8 cellular contexts compared by ENCODE assay signal in genomic region chr14:49619730-49620129, GRCh38. TPM values are rescaled to one million over a fixed set of nuclear protein-coding genes. Genes with fewer than 3 reads are reported as not detected.
A peak's percentile ranks its signal among the peaks of the same experiment; 100 is the strongest.
DNase-seq lines count a peak whose midpoint lies in the region; ATAC-seq and TF ChIP-seq lines count a peak whose summit lies in the region.

No MANE protein-coding gene starts in this region.

- ATAC-seq in GM18861 (IDR thresholded peaks at IDR 0.05; ENCODE audit: unreplicated experiment) (no peak), GM18517 (IDR thresholded peaks at IDR 0.05; ENCODE audit: unreplicated experiment) (no peak)

- H3K27me3 ChIP-seq in DOHH2 (ENCODE audit: control insufficient read depth, low read length) = no peaks in the 10 kb centered on the region
- H3K27me3 ChIP-seq in PC-9 (ENCODE audit: insufficient read depth, low read depth) = no peaks in the 10 kb centered on the region
- H3K27me3 ChIP-seq in parathyroid adenoma (ENCODE audit: control insufficient read depth, insufficient read depth, low read length) = no peaks in the 10 kb centered on the region

- POLR2A ChIA-PET in PC-9 (lab: Charles Lee; ENCODE audit: unreplicated experiment) = interaction anchor here (0.5 to 1.2 kb wide), 6 partner anchors 20 to 443 kb away, joined by 3 to 6 read pairs (median 4); partner anchors contain the start of gene RPS29

- H3K4me2 ChIP-seq in DOHH2 (ENCODE audit: low read length) (peak overlapping the region; percentile 85), PC-9 (peak overlapping the region; percentile 98), parathyroid adenoma (ENCODE audit: low read length) (peak overlapping the region; percentile 78)

- peak overlapping the region; percentile 86 for H3K27ac ChIP-seq in DOHH2 (ENCODE audit: low read depth, low read length)
- peak overlapping the region; percentile 96 for H3K27ac ChIP-seq in PC-9
- peak overlapping the region; percentile 96 for H3K27ac ChIP-seq in epithelial cell of prostate
- H3K27ac ChIP-seq in parathyroid adenoma = peak overlapping the region; percentile 98

- H4K20me1 ChIP-seq in DOHH2 (ENCODE audit: control insufficient read depth, insufficient read depth, low read depth, low read length) (peaks cover 30% of the 10 kb centered on the region; the same call in 1 of the 2 replicates), PC-9 (ENCODE audit: insufficient read depth) (peaks cover 44% of the 10 kb centered on the region)

- peak overlapping the region; percentile 96 for H3K9ac ChIP-seq in parathyroid adenoma

- BruUV-seq in PC-9 (replicated peaks; lab: Mats Ljungman, UMichigan) = no TSS peak

- H3K79me2 ChIP-seq in DOHH2 (ENCODE audit: control insufficient read depth, low read length) (peaks cover 90% of the 10 kb centered on the region), PC-9 (ENCODE audit: low read depth) (peaks cover 69% of the 10 kb centered on the region), parathyroid adenoma (peaks cover 9% of the 10 kb centered on the region)

- H3K36me3 ChIP-seq in DOHH2 (ENCODE audit: control insufficient read depth, low read length) (peaks cover 88% of the 10 kb centered on the region), PC-9 (ENCODE audit: low read depth) (peaks cover 24% of the 10 kb centered on the region; the same call in 1 of the 2 replicates), parathyroid adenoma (ENCODE audit: control insufficient read depth, insufficient read depth, low read length) (no peaks in the 10 kb centered on the region)

- CTCF ChIA-PET in PC-9 (lab: Charles Lee) = interaction anchor here (1.3 to 2.0 kb wide), 2 partner anchors 14 to 158 kb away, joined by 3 to 10 read pairs; no protein-coding TSS in a partner anchor

- no peaks in the 10 kb centered on the region for H3K9me3 ChIP-seq in DOHH2 (ENCODE audit: control insufficient read depth, insufficient read depth, low read length)
- H3K9me3 ChIP-seq in PC-9 (ENCODE audit: insufficient read depth, low read depth) = no peaks in the 10 kb centered on the region
- no peaks in the 10 kb centered on the region for H3K9me3 ChIP-seq in parathyroid adenoma (ENCODE audit: control insufficient read depth, low read length)

- DNase-seq in PC-9 (no peak), epithelial cell of prostate (ENCODE audit: low read depth, low spot score) (no peak), UCSD-AML1 (lab: John Stamatoyannopoulos, UW; ENCODE audit: unreplicated experiment) (no peak), foreskin melanocyte (no peak)

- H3F3A ChIP-seq in DOHH2 (ENCODE audit: control insufficient read depth, insufficient read depth) (peaks cover 36% of the 10 kb centered on the region), PC-9 (ENCODE audit: insufficient read depth, low read depth) (peaks cover 55% of the 10 kb centered on the region)

- H3K9me2 ChIP-seq in DOHH2 (replicated peaks; ENCODE audit: control insufficient read depth, low read length) (no peaks in the 10 kb centered on the region), PC-9 (ENCODE audit: insufficient read depth) (no peaks in the 10 kb centered on the region)

- no peak for TF ChIP-seq CTCF in DOHH2 (IDR thresholded peaks at IDR 0.05; ENCODE audit: low read depth, low read length, poor library complexity, severe bottlenecking)
- TF ChIP-seq CTCF in PC-9 (conservative IDR thresholded peaks at IDR 0.05) = no peak
- no peak for TF ChIP-seq CTCF in parathyroid adenoma (IDR thresholded peaks at IDR 0.05)

- H2AFZ ChIP-seq in PC-9 (peak overlapping the region; percentile 88), parathyroid adenoma (peak overlapping the region; percentile 99)

- intact Hi-C loops in PC-9 (cut with micrococcal nuclease; ENCODE audit: unreplicated experiment) = loop anchor here (1.0 to 5.0 kb wide), 3 partner anchors 21 to 913 kb away; partner anchors contain the start of genes LRR1, MAP4K5 and RPS29

- H3K4me3 ChIP-seq in DOHH2 (ENCODE audit: low read length) (peak overlapping the region; percentile 94), PC-9 (peak overlapping the region; percentile 100), parathyroid adenoma (ENCODE audit: low read depth, low read length) (peak overlapping the region; percentile 81)

- H3K4me1 ChIP-seq in DOHH2 (ENCODE audit: control insufficient read depth, low read length) = peaks cover 45% of the 10 kb centered on the region
- H3K4me1 ChIP-seq in PC-9 (replicated peaks; ENCODE audit: insufficient read depth) = peaks cover 54% of the 10 kb centered on the region
- peaks cover 11% of the 10 kb centered on the region for H3K4me1 ChIP-seq in parathyroid adenoma

RNA-seq across cellular contexts. Expression of gene RPL36AL, which starts 0.7 kb away (rescaled TPM):
- total RNA-seq in PC-9 (2021) = 120 and 151 TPM in 2 replicates

RNA-seq across cellular contexts. Expression of gene MGAT2, which starts 0.9 kb away (rescaled TPM):
- 18.9 and 22.0 TPM in 2 replicates for total RNA-seq in PC-9 (2021)

RNA-seq across cellular contexts. Expression of gene DNAAF2, which starts 15.3 kb away (rescaled TPM):
- total RNA-seq in PC-9 (2021) = 8.2 and 9.5 TPM in 2 replicates

RNA-seq across cellular contexts. Expression of gene LRR1, which starts 21.0 kb away (rescaled TPM):
- total RNA-seq in PC-9 (2021) = 16.1 and 19.0 TPM in 2 replicates

RNA-seq across cellular contexts. Expression of gene RPS29, which starts 33.5 kb away (rescaled TPM):
- total RNA-seq in PC-9 (2021) = 1,018 and 1,294 TPM in 2 replicates
